ENCODE assay signal across 9 cellular contexts in genomic region chr18:45664824-45665763, GRCh38. TPM values are rescaled to one million over a fixed set of nuclear protein-coding genes. Genes with fewer than 3 reads are reported as not detected.
DNase-seq lines count a peak whose midpoint lies in the region; ATAC-seq, FAIRE-seq and TF ChIP-seq lines count a peak whose summit lies in the region.
"Had no signal": no experiment of that assay in that cellular context is flagged by ENCODE, and none has a peak within 500 bp of the region (broad histone marks: within the 10 kb centered on the region; RNA-seq: fewer than 3 reads in every experiment).

No MANE protein-coding gene starts in this region.

- H3K4me3 ChIP-seq in choroid plexus epithelial cell (ENCODE audit: low read depth, low read length) (no peak overlapping the region), HepG2 (replicated peaks in 1 of 3; ENCODE audit: insufficient read depth in 1 of 3, low read depth in 2 of 3, low read length in 3 of 3) (no peak overlapping the region)
- H3K4me3 ChIP-seq: BLaER1 treated with 17β-estradiol and CSF1 and Interleukin-3, amounts not matched to agents 10 nM and 100 nM had no signal

- H4K20me1 ChIP-seq in HepG2 (ENCODE audit: insufficient read depth, low read length), result no peaks in the 10 kb centered on the region
- H4K20me1 ChIP-seq: BLaER1 treated with 17β-estradiol and CSF1 and Interleukin-3, amounts not matched to agents 10 nM and 100 nM had no signal

- DNase-seq in NCI-H1436 (lab: John Stamatoyannopoulos, UW) (peak; percentile 44), NCI-H1436 treated with DMSO at 0.1 percent for 48 hours (lab: John Stamatoyannopoulos, UW) (no peak), NCI-H2227 (lab: John Stamatoyannopoulos, UW; ENCODE audit: unreplicated experiment) (peak; percentile 80), choroid plexus epithelial cell (ENCODE audit: low read depth) (peak; percentile 81), HepG2 (ENCODE audit: low spot score) (peak; percentile 28)
- peak; percentile 76 for DNase-seq in activated CD4-positive, alpha-beta T cell treated with anti-CD3 and anti-CD28 coated beads for 36 hours
- peak; percentile 49 to 56 (median 54) for DNase-seq in stimulated activated CD4-positive, alpha-beta T cell treated with anti-CD3 and anti-CD28 coated beads, TNF-alpha, amount 100 ng/mL, for 24 hours (ENCODE audit: low read depth in 3 of 3)

- H3K9ac ChIP-seq in HepG2 (ENCODE audit: insufficient read depth, low read depth, low read length), result no peak overlapping the region
- H3K9ac ChIP-seq: BLaER1 treated with 17β-estradiol and CSF1 and Interleukin-3, amounts not matched to agents 10 nM and 100 nM had no signal

- no peaks in the 10 kb centered on the region for H3K36me3 Mint-ChIP-seq in activated CD4-positive, alpha-beta T cell treated with anti-CD3 and anti-CD28 coated beads for 36 hours (ENCODE audit: low read depth)

- no peak overlapping the region for H3K27ac ChIP-seq in HepG2 (ENCODE audit: extremely low read length, insufficient read depth, low read length)
- H3K27ac ChIP-seq: BLaER1 treated with 17β-estradiol and CSF1 and Interleukin-3, amounts not matched to agents 10 nM and 100 nM had no signal

- TF ChIP-seq CTCF in choroid plexus epithelial cell (conservative IDR thresholded peaks at IDR 0.05; ENCODE audit: low read depth, low read length) (peak; percentile 98), HepG2 (CRISPR knock-in tag; IDR thresholded peaks at IDR 0.05) (peak; percentile 75)

- no peak overlapping the region for H2AFZ ChIP-seq in HepG2 (ENCODE audit: low read length)

- TF ChIP-seq POLR2A in HepG2 (IDR thresholded peaks at IDR 0.05; ENCODE audit: insufficient read depth in 1 of 2, low read depth in 2 of 2, low read length in 2 of 2), result no peak

- intact Hi-C loops in activated CD4-positive, alpha-beta T cell treated with anti-CD3 and anti-CD28 coated beads for 36 hours (cut with DNase I, micrococcal nuclease), result loop anchor here (1.0 kb wide), 8 partner anchors 21 to 408 kb away; no protein-coding TSS in a partner anchor
- intact Hi-C loops in HepG2 (cut with micrococcal nuclease; ENCODE audit: unreplicated experiment), result loop anchor here (1.0 to 2.0 kb wide), 2 partner anchors 245 to 408 kb away; partner anchors contain the start of gene PSTPIP2

- FAIRE-seq in HepG2 (lab: Jason Lieb, UNC), result peak; percentile 73

- CTCF ChIA-PET in activated CD4-positive, alpha-beta T cell treated with anti-CD3 and anti-CD28 coated beads for 36 hours (lab: Charles Lee), result interaction anchor here (0.6 to 8.3 kb wide), 59 partner anchors 8 to 993 kb away, joined by 3 to 172 read pairs (median 4); partner anchors contain the start of genes PSTPIP2 and SLC14A1
- CTCF ChIA-PET in HepG2 (lab: Yijun Ruan, JAX; ENCODE audit: low intra/inter-chr PET ratio, low total read pairs), result interaction anchor here (0.9 to 1.5 kb wide), 4 partner anchors 185 to 409 kb away, joined by 3 to 9 read pairs (median 5); no protein-coding TSS in a partner anchor

- H3K9me3 ChIP-seq in HepG2 (ENCODE audit: low read length), result no peaks in the 10 kb centered on the region
- H3K9me3 ChIP-seq: BLaER1 treated with 17β-estradiol and CSF1 and Interleukin-3, amounts not matched to agents 10 nM and 100 nM had no signal

- no peak overlapping the region for H3K4me3 Mint-ChIP-seq in activated CD4-positive, alpha-beta T cell treated with anti-CD3 and anti-CD28 coated beads for 36 hours

- H3K4me2 ChIP-seq in HepG2 (ENCODE audit: low read depth, low read length), result no peak overlapping the region

- no peak for TF ChIP-seq RAD21 in HepG2 (CRISPR knock-in tag; IDR thresholded peaks at IDR 0.05)

- H3K4me1 ChIP-seq in HepG2 (ENCODE audit: insufficient read depth, low read length), result peaks cover 7% of the 10 kb centered on the region

- BruUV-seq in HepG2 (replicated peaks; lab: Mats Ljungman, UMichigan), result no TSS peak

- no peaks in the 10 kb centered on the region for H3K27me3 Mint-ChIP-seq in activated CD4-positive, alpha-beta T cell treated with anti-CD3 and anti-CD28 coated beads for 36 hours

- no peaks in the 10 kb centered on the region for H3K9me3 Mint-ChIP-seq in activated CD4-positive, alpha-beta T cell treated with anti-CD3 and anti-CD28 coated beads for 36 hours (ENCODE audit: low read depth)

- ATAC-seq in HG02943 (IDR thresholded peaks at IDR 0.05; ENCODE audit: low read depth, unreplicated experiment), result peak; percentile 61
- ATAC-seq in activated CD4-positive, alpha-beta T cell treated with anti-CD3 and anti-CD28 coated beads for 36 hours, result peak; percentile 60
- ATAC-seq in HepG2, result peak; percentile 83

- H3K79me2 ChIP-seq in HepG2 (ENCODE audit: insufficient read depth, low read length), result no peaks in the 10 kb centered on the region

- H3K27me3 ChIP-seq in HepG2 (ENCODE audit: control insufficient read depth in 1 of 2, insufficient read depth in 2 of 2, low read length in 2 of 2), result peaks cover 0 to 9% of the 10 kb centered on the region in 2 experiments; a peak in 2 of 5 replicates
- H3K27me3 ChIP-seq: BLaER1 treated with 17β-estradiol and CSF1 and Interleukin-3, amounts not matched to agents 10 nM and 100 nM had no signal

- peaks cover 52% of the 10 kb centered on the region for H3K4me1 Mint-ChIP-seq in activated CD4-positive, alpha-beta T cell treated with anti-CD3 and anti-CD28 coated beads for 36 hours

- in situ Hi-C loops in HepG2 (cut with HindIII; ENCODE audit: extremely low pct_ligation_motif_present, low pct_unique_long_range_greater_than_20kb), result loop anchor here (10.0 kb wide), 1 partner anchor 170 kb away; no protein-coding TSS in a partner anchor

- POLR2A ChIA-PET in activated CD4-positive, alpha-beta T cell treated with anti-CD3 and anti-CD28 coated beads for 36 hours (lab: Charles Lee), result interaction anchor here (0.6 to 0.8 kb wide), 3 partner anchors 208 to 297 kb away, joined by 4 to 7 read pairs (median 4); no protein-coding TSS in a partner anchor
- POLR2A ChIA-PET in HepG2 (lab: Yijun Ruan, JAX), result no interaction called here

- H3K27ac Mint-ChIP-seq in activated CD4-positive, alpha-beta T cell treated with anti-CD3 and anti-CD28 coated beads for 36 hours, result peak overlapping the region; percentile 53

- WGBS in HepG2 (ENCODE audit: low lambda C conversion rate), result 11% methylated on average over 6 of the region's 6 CpGs

- TF ChIP-seq EP300 in HepG2 (IDR thresholded peaks at IDR 0.05; ENCODE audit: low read depth in 2 of 2, low read length in 2 of 2) (no peak), HepG2 (CRISPR knock-in tag; IDR thresholded peaks at IDR 0.05; ENCODE audit: borderline replicate concordance) (no peak)

- no peaks in the 10 kb centered on the region for H3K36me3 ChIP-seq in HepG2 (replicated peaks in 1 of 2; ENCODE audit: control insufficient read depth in 1 of 2, insufficient read depth in 2 of 2, low read length in 2 of 2)
- H3K36me3 ChIP-seq: BLaER1 treated with 17β-estradiol and CSF1 and Interleukin-3, amounts not matched to agents 10 nM and 100 nM had no signal

RNA-seq across cellular contexts. Expression of gene SLC14A2, which starts 49.8 kb away (rescaled TPM):
- total RNA-seq in activated CD4-positive, alpha-beta T cell treated with anti-CD3 and anti-CD28 coated beads for 36 hours, result under 1 TPM; 0.09 to 0.11 TPM
- total RNA-seq in HepG2 (2016; rRNA removed; fragmentation: Illumina TruSeq; extraction: Trizol), result not detected in 2 replicates
- total RNA-seq in HepG2 (2016; cell fraction: cytosol; rRNA removed; fragmentation: Illumina TruSeq; extraction: Trizol; ENCODE audit: low read depth), result not detected in 2 replicates
- not detected in 2 replicates for total RNA-seq in HepG2 (2016; cell fraction: insoluble cytoplasmic fraction; rRNA removed; fragmentation: Illumina TruSeq; extraction: Trizol)
- total RNA-seq in HepG2 (2016; cell fraction: membrane; rRNA removed; fragmentation: Illumina TruSeq; extraction: Trizol), result not detected in 2 replicates
- total RNA-seq in HepG2 (2016; cell fraction: nucleus; rRNA removed; fragmentation: Illumina TruSeq; extraction: Trizol), result not detected in 2 replicates
- polyA plus RNA-seq in HepG2 (2011; rRNA removed), result not detected in 2 replicates
- 0.01 TPM in 1 of 2 replicates, not detected in the other for polyA plus RNA-seq in HepG2 (2011; cell fraction: cytosol; rRNA removed)
- polyA plus RNA-seq in HepG2 (2011; cell fraction: nucleus; rRNA removed), result not detected in 2 replicates
- polyA plus RNA-seq in HepG2 (2012), result not detected in 2 replicates
- polyA plus RNA-seq in HepG2 (2016; cell fraction: cytosol; fragmentation: Illumina TruSeq; extraction: Trizol; ENCODE audit: low read depth), result not detected in 2 replicates
- not detected in 2 replicates for polyA plus RNA-seq in HepG2 (2016; cell fraction: insoluble cytoplasmic fraction; fragmentation: Illumina TruSeq; extraction: Trizol; ENCODE audit: low read depth)
- not detected in 2 replicates for polyA plus RNA-seq in HepG2 (2016; cell fraction: membrane; fragmentation: Illumina TruSeq; extraction: Trizol; ENCODE audit: low read depth)
- polyA plus RNA-seq in HepG2 (2016; cell fraction: nucleus; fragmentation: Illumina TruSeq; extraction: Trizol; ENCODE audit: insufficient read depth, low read depth), result not detected in 2 replicates
- 0.14 TPM in 1 of 2 replicates, not detected in the other for polyA minus RNA-seq in HepG2 (2011; rRNA and poly(A)+ RNA removed; ENCODE audit: low replicate concordance)
- not detected in 2 replicates for polyA minus RNA-seq in HepG2 (2011; cell fraction: cytosol; rRNA and poly(A)+ RNA removed)
- not detected in 2 replicates for polyA minus RNA-seq in HepG2 (2011; cell fraction: nucleus; rRNA and poly(A)+ RNA removed)

RNA-seq across cellular contexts. Expression of gene SLC14A1, which starts 58.9 kb away (rescaled TPM):
- total RNA-seq in activated CD4-positive, alpha-beta T cell treated with anti-CD3 and anti-CD28 coated beads for 36 hours, result 1 to 10 TPM; 1.3 to 1.5 TPM
- total RNA-seq in HepG2 (2016; rRNA removed; fragmentation: Illumina TruSeq; extraction: Trizol), result not detected in 2 replicates
- total RNA-seq in HepG2 (2016; cell fraction: cytosol; rRNA removed; fragmentation: Illumina TruSeq; extraction: Trizol; ENCODE audit: low read depth), result not detected in 2 replicates
- total RNA-seq in HepG2 (2016; cell fraction: insoluble cytoplasmic fraction; rRNA removed; fragmentation: Illumina TruSeq; extraction: Trizol), result not detected in 2 replicates
- total RNA-seq in HepG2 (2016; cell fraction: membrane; rRNA removed; fragmentation: Illumina TruSeq; extraction: Trizol), result not detected in 2 replicates
- total RNA-seq in HepG2 (2016; cell fraction: nucleus; rRNA removed; fragmentation: Illumina TruSeq; extraction: Trizol), result not detected in 2 replicates
- polyA plus RNA-seq in HepG2 (2011; rRNA removed), result not detected in 2 replicates
- not detected in 2 replicates for polyA plus RNA-seq in HepG2 (2011; cell fraction: cytosol; rRNA removed)
- polyA plus RNA-seq in HepG2 (2011; cell fraction: nucleus; rRNA removed), result not detected in 2 replicates
- polyA plus RNA-seq in HepG2 (2012), result not detected in 2 replicates
- polyA plus RNA-seq in HepG2 (2016; cell fraction: cytosol; fragmentation: Illumina TruSeq; extraction: Trizol; ENCODE audit: low read depth), result not detected in 2 replicates
- not detected in 2 replicates for polyA plus RNA-seq in HepG2 (2016; cell fraction: insoluble cytoplasmic fraction; fragmentation: Illumina TruSeq; extraction: Trizol; ENCODE audit: low read depth)
- not detected in 2 replicates for polyA plus RNA-seq in HepG2 (2016; cell fraction: membrane; fragmentation: Illumina TruSeq; extraction: Trizol; ENCODE audit: low read depth)
- polyA plus RNA-seq in HepG2 (2016; cell fraction: nucleus; fragmentation: Illumina TruSeq; extraction: Trizol; ENCODE audit: insufficient read depth, low read depth), result not detected in 2 replicates
- polyA minus RNA-seq in HepG2 (2011; rRNA and poly(A)+ RNA removed; ENCODE audit: low replicate concordance), result not detected in 2 replicates
- not detected in 2 replicates for polyA minus RNA-seq in HepG2 (2011; cell fraction: cytosol; rRNA and poly(A)+ RNA removed)
- not detected in 2 replicates for polyA minus RNA-seq in HepG2 (2011; cell fraction: nucleus; rRNA and poly(A)+ RNA removed)
